Comparison of ENCODE assay signal across 8 cellular contexts in genomic region chr17:8991514-8992285, GRCh38. TPM values are rescaled to one million over a fixed set of nuclear protein-coding genes. Genes with fewer than 3 reads are reported as not detected.
DNase-seq lines count a peak whose midpoint lies in the region; ATAC-seq and TF ChIP-seq lines count a peak whose summit lies in the region.

No MANE protein-coding gene starts in this region.

- WGBS in endodermal cell (ENCODE audit: insufficient coverage in 1 of 2, insufficient read length in 1 of 2), 2 experiments, result 66 to 74% methylated on average over 3 to 10 of the region's 10 CpGs

- H3K27ac ChIP-seq in endodermal cell (ENCODE audit: low read depth, low read length), result no peak overlapping the region

- peaks cover 11% of the 10 kb centered on the region for H3K27me3 Mint-ChIP-seq in activated CD4-positive, alpha-beta memory T cell treated with anti-CD3 and anti-CD28 coated beads, Interleukin-2, amount 10 ng/mL, durations not matched to agents 7 days and 5 days
- H3K27me3 Mint-ChIP-seq in endodermal cell (ENCODE audit: insufficient read depth), result peaks cover 2% of the 10 kb centered on the region

- DNase-seq in NCI-H2196 (lab: John Stamatoyannopoulos, UW; ENCODE audit: unreplicated experiment) (peak; percentile 50), NCI-H2196 treated with DMSO at 0.1 percent for 48 hours (lab: John Stamatoyannopoulos, UW; ENCODE audit: unreplicated experiment) (no peak), NCI-H526 treated with DMSO at 0.1 percent for 48 hours (lab: John Stamatoyannopoulos, UW) (peak; percentile 3), endodermal cell (peak; percentile 95), mucosa of gallbladder (ENCODE audit: low spot score) (peak; percentile 55)
- DNase-seq in activated CD4-positive, alpha-beta memory T cell treated with anti-CD3 and anti-CD28 coated beads, Interleukin-2, amount 10 ng/mL, durations not matched to agents 7 days and 5 days, result peak; percentile 67
- peak; percentile 53 for DNase-seq in stimulated activated CD8-positive, alpha-beta memory T cell treated with anti-CD3 and anti-CD28 coated beads, Interleukin-7, amount 100 ng/mL, for 24 hours (ENCODE audit: low read depth)

- POLR2A ChIA-PET in activated CD4-positive, alpha-beta memory T cell treated with anti-CD3 and anti-CD28 coated beads, Interleukin-2, amount 10 ng/mL, durations not matched to agents 7 days and 5 days (lab: Charles Lee), result no interaction called here

- H3K4me3 Mint-ChIP-seq in activated CD4-positive, alpha-beta memory T cell treated with anti-CD3 and anti-CD28 coated beads, Interleukin-2, amount 10 ng/mL, durations not matched to agents 7 days and 5 days, result no peak overlapping the region
- H3K4me3 Mint-ChIP-seq in endodermal cell, result no peak overlapping the region

- H3K4me1 Mint-ChIP-seq in activated CD4-positive, alpha-beta memory T cell treated with anti-CD3 and anti-CD28 coated beads, Interleukin-2, amount 10 ng/mL, durations not matched to agents 7 days and 5 days, result peaks cover 6% of the 10 kb centered on the region
- H3K4me1 Mint-ChIP-seq in endodermal cell, result peaks cover 5% of the 10 kb centered on the region

- H3K4me1 ChIP-seq in endodermal cell (ENCODE audit: control insufficient read depth, insufficient read depth, low read length), result no peaks in the 10 kb centered on the region

- no peak overlapping the region for H3K9ac ChIP-seq in endodermal cell (ENCODE audit: extremely low read depth, low read length, poor library complexity, severe bottlenecking)

- H3K9me3 Mint-ChIP-seq in activated CD4-positive, alpha-beta memory T cell treated with anti-CD3 and anti-CD28 coated beads, Interleukin-2, amount 10 ng/mL, durations not matched to agents 7 days and 5 days, result peaks cover 2% of the 10 kb centered on the region
- H3K9me3 Mint-ChIP-seq in endodermal cell, result peaks cover 6% of the 10 kb centered on the region

- peak; percentile 95 for TF ChIP-seq CTCF in endodermal cell (conservative IDR thresholded peaks at IDR 0.05)

- H3K27me3 ChIP-seq in endodermal cell (ENCODE audit: control insufficient read depth, insufficient read depth, low read length, poor library complexity, severe bottlenecking), result no peaks in the 10 kb centered on the region

- H3K27ac Mint-ChIP-seq in activated CD4-positive, alpha-beta memory T cell treated with anti-CD3 and anti-CD28 coated beads, Interleukin-2, amount 10 ng/mL, durations not matched to agents 7 days and 5 days, result no peak overlapping the region
- no peak overlapping the region for H3K27ac Mint-ChIP-seq in endodermal cell

- ATAC-seq in GM19023 (IDR thresholded peaks at IDR 0.05; ENCODE audit: unreplicated experiment), result no peak

- CTCF ChIA-PET in activated CD4-positive, alpha-beta memory T cell treated with anti-CD3 and anti-CD28 coated beads, Interleukin-2, amount 10 ng/mL, durations not matched to agents 7 days and 5 days (lab: Charles Lee), result interaction anchor here (0.5 to 1.2 kb wide), 7 partner anchors 11 to 417 kb away, joined by 3 to 6 read pairs (median 3); partner anchors contain the start of gene PIK3R5

- H3K36me3 ChIP-seq in endodermal cell (ENCODE audit: control insufficient read depth, insufficient read depth, low read length), result no peaks in the 10 kb centered on the region

- peaks cover 2% of the 10 kb centered on the region for H3K36me3 Mint-ChIP-seq in activated CD4-positive, alpha-beta memory T cell treated with anti-CD3 and anti-CD28 coated beads, Interleukin-2, amount 10 ng/mL, durations not matched to agents 7 days and 5 days (ENCODE audit: low read depth)
- no peaks in the 10 kb centered on the region for H3K36me3 Mint-ChIP-seq in endodermal cell (ENCODE audit: low read depth)

- peaks cover 6% of the 10 kb centered on the region for H3K9me3 ChIP-seq in endodermal cell (ENCODE audit: control insufficient read depth, low read length)

- H3K4me3 ChIP-seq in endodermal cell (ENCODE audit: low read length), result no peak overlapping the region

RNA-seq across cellular contexts. Expression of gene PIK3R5, which starts 26.2 kb away (rescaled TPM):
- total RNA-seq in activated CD4-positive, alpha-beta memory T cell treated with anti-CD3 and anti-CD28 coated beads, Interleukin-2, amount 10 ng/mL, durations not matched to agents 7 days and 5 days, result 10 to 100 TPM; 50.3 to 52.7 TPM
- 10 to 100 TPM; 10.4 to 37.0 TPM for total RNA-seq in endodermal cell
- 8.8 TPM for polyA plus RNA-seq in endodermal cell (2013, experiment 1 of 2)
- 8.0 TPM for polyA plus RNA-seq in endodermal cell (2013, experiment 2 of 2)
- 17.1 TPM for total RNA-seq in mucosa of gallbladder

RNA-seq across cellular contexts. Expression of gene NTN1, which starts 29.6 kb away (rescaled TPM):
- total RNA-seq in activated CD4-positive, alpha-beta memory T cell treated with anti-CD3 and anti-CD28 coated beads, Interleukin-2, amount 10 ng/mL, durations not matched to agents 7 days and 5 days, result not detected
- total RNA-seq in endodermal cell (10 to 100 TPM; 17.0 to 40.4 TPM), mucosa of gallbladder (33.1 TPM)
- 14.7 TPM for polyA plus RNA-seq in endodermal cell (2013, experiment 1 of 2)
- 18.4 TPM for polyA plus RNA-seq in endodermal cell (2013, experiment 2 of 2)

Comparison
In these comparisons a context has a peak if more than half of its experiments do, and no peak if none do; other contexts are left out.
1. RNA of gene NTN1, which starts 29.6 kb away (total RNA-seq): 17.0 to 40.4 TPM in endodermal cell and 33.1 TPM in mucosa of gallbladder (single experiment); not detected in activated CD4-positive, alpha-beta memory T cell treated with anti-CD3 and anti-CD28 coated beads, Interleukin-2, amount 10 ng/mL, durations not matched to agents 7 days and 5 days; every median in the first group is over 10 times any median in the second.